Comparison of ENCODE assay signal across 12 cellular contexts in the genomic region with DNA sequence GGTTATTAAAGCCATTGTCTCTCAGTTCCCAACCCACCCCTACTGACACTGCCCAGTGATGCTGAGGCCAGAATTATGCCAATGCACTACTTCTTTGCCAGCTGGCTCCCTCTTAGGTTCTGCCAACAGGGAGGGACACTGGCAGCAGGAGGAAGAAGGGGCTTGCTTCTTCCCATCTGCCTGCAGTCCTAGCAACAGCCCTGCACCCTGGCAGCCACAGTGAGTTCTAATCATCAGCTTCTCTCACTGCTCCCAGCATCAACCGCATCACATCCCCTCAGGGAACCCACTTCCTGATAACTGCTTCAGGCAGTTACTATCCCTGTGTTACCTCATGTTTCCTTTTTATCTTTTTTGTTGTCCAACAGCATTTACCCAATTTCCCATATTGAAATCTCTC.
A peak's percentile ranks its signal among the peaks of the same experiment; 100 is the strongest.
DNase-seq lines count a peak whose midpoint lies in the region; ATAC-seq and TF ChIP-seq lines count a peak whose summit lies in the region.
"Had no signal": no experiment of that assay in that cellular context is flagged by ENCODE, and none has a peak within 500 bp of the region (broad histone marks: within the 10 kb centered on the region; RNA-seq: fewer than 3 reads in every experiment).

No MANE protein-coding gene starts in this region.

- no peaks in the 10 kb centered on the region for H3K27me3 Mint-ChIP-seq in CD4-positive, alpha-beta memory T cell
- H3K27me3 Mint-ChIP-seq in immature natural killer cell (ENCODE audit: low read depth in 3 of 3) (no peaks in the 10 kb centered on the region), mesothelial cell of epicardium (ENCODE audit: low read depth) (no peaks in the 10 kb centered on the region)

- no peaks in the 10 kb centered on the region for H3K9me3 ChIP-seq in CD4-positive, alpha-beta memory T cell (ENCODE audit: control insufficient read depth in 1 of 2, low read length in 2 of 2)
- H3K9me3 ChIP-seq: esophagus muscularis mucosa, left lung had no signal

- no peaks in the 10 kb centered on the region for H3K9me3 Mint-ChIP-seq in CD4-positive, alpha-beta memory T cell
- H3K9me3 Mint-ChIP-seq in immature natural killer cell (no peaks in the 10 kb centered on the region), mesothelial cell of epicardium (no peaks in the 10 kb centered on the region)

- no peak overlapping the region for H3K27ac ChIP-seq in CD4-positive, alpha-beta memory T cell (ENCODE audit: low read depth, low read length)
- H3K27ac ChIP-seq: esophagus muscularis mucosa had no signal

- H3K4me1 ChIP-seq in CD4-positive, alpha-beta memory T cell (ENCODE audit: insufficient read depth, low read length) = peaks cover 21% of the 10 kb centered on the region

- no peak overlapping the region for H3K4me3 ChIP-seq in CD4-positive, alpha-beta memory T cell (ENCODE audit: low read length in 2 of 2)
- no peak overlapping the region for H3K4me3 ChIP-seq in NB4 (ENCODE audit: low read depth, low read length)
- H3K4me3 ChIP-seq: esophagus muscularis mucosa, left lung had no signal

- DNase-seq in CD4-positive, alpha-beta memory T cell = peak in 4 of 5 donors; percentile 19 to 44 (median 29)
- peak; percentile 75 for DNase-seq in NB4 (ENCODE audit: low read depth)
- peak; percentile 4 for DNase-seq in activated T-helper 1 cell treated with Interleukin-2 at 50 U/mL for 16 hours (ENCODE audit: low read depth)
- DNase-seq in immature natural killer cell = peak; percentile 23 to 43 (median 42)
- no peak for DNase-seq in NCI-H748 treated with DMSO at 0.1 percent for 48 hours (lab: John Stamatoyannopoulos, UW)
- DNase-seq in mesothelial cell of epicardium (ENCODE audit: low spot score in 2 of 2, unreplicated experiment in 2 of 2) = no peak
- DNase-seq: left lung, NCI-H69, T-helper 9 cell had no signal

- H3K36me3 ChIP-seq in CD4-positive, alpha-beta memory T cell (ENCODE audit: insufficient read depth, low read length) = peaks cover 93% of the 10 kb centered on the region

- intact Hi-C loops in CD4-positive, alpha-beta memory T cell (cut with micrococcal nuclease) = no loop called here

- POLR2A ChIA-PET in CD4-positive, alpha-beta memory T cell (lab: Charles Lee; ENCODE audit: partially characterized antibody) = interaction anchor here (0.5 to 1.6 kb wide), 2 partner anchors 49 to 550 kb away, joined by 3 to 4 read pairs; no protein-coding TSS in a partner anchor

- TF ChIP-seq POLR2A in NB4 (IDR thresholded peaks at IDR 0.05; ENCODE audit: extremely low read depth, insufficient read length) = no peak

- peaks cover 84 to 99% of the 10 kb centered on the region in 2 donors for H3K36me3 Mint-ChIP-seq in CD4-positive, alpha-beta memory T cell
- H3K36me3 Mint-ChIP-seq in immature natural killer cell (peaks cover 32 to 75% (median 59%) of the 10 kb centered on the region in 3 donors), mesothelial cell of epicardium (peaks cover 60% of the 10 kb centered on the region)

- no peak for TF ChIP-seq CTCF in NB4 (IDR thresholded peaks at IDR 0.05; ENCODE audit: low read depth, low read length)
- no peak for TF ChIP-seq CTCF in mesothelial cell of epicardium (IDR thresholded peaks at IDR 0.05; ENCODE audit: unreplicated experiment)

- ATAC-seq in HG03108 (IDR thresholded peaks at IDR 0.05; ENCODE audit: unreplicated experiment) (no peak), HG02759 (IDR thresholded peaks at IDR 0.05; ENCODE audit: unreplicated experiment) (no peak)
- ATAC-seq: left lung had no signal

- CTCF ChIA-PET in CD4-positive, alpha-beta memory T cell (lab: Charles Lee; ENCODE audit: partially characterized antibody) = interaction anchor here (1.0 to 1.3 kb wide), 3 partner anchors 19 to 117 kb away, joined by 3 read pairs; no protein-coding TSS in a partner anchor

- H3K27ac Mint-ChIP-seq in CD4-positive, alpha-beta memory T cell = peak overlapping the region in 6 of 7 donors; percentile 33 to 85 (median 76)
- H3K27ac Mint-ChIP-seq in immature natural killer cell (peak overlapping the region; percentile 14 to 94 (median 79)), mesothelial cell of epicardium (no peak overlapping the region)

- no peaks in the 10 kb centered on the region for H3K27me3 ChIP-seq in CD4-positive, alpha-beta memory T cell (ENCODE audit: insufficient read depth, low read length)
- H3K27me3 ChIP-seq: esophagus muscularis mucosa, left lung had no signal

- peaks cover 0 to 31% (median 21%) of the 10 kb centered on the region in 4 donors for H3K4me1 Mint-ChIP-seq in CD4-positive, alpha-beta memory T cell
- peaks cover 31 to 43% of the 10 kb centered on the region in 2 donors for H3K4me1 Mint-ChIP-seq in immature natural killer cell
- no peaks in the 10 kb centered on the region for H3K4me1 Mint-ChIP-seq in mesothelial cell of epicardium

- peak overlapping the region in 6 of 8 donors; percentile 10 to 74 (median 54) for H3K4me3 Mint-ChIP-seq in CD4-positive, alpha-beta memory T cell
- H3K4me3 Mint-ChIP-seq in immature natural killer cell (peak overlapping the region in 4 of 5 donors; percentile 39 to 86 (median 47)), mesothelial cell of epicardium (no peak overlapping the region)

Comparison
In these comparisons a context has a peak if more than half of its experiments do, and no peak if none do; other contexts are left out.
1. DNase-seq: peak in CD4-positive, alpha-beta memory T cell (4 of 5), NB4 (single experiment), activated T-helper 1 cell treated with Interleukin-2 at 50 U/mL for 16 hours (single experiment) and immature natural killer cell (3 of 3); none in NCI-H748 treated with DMSO at 0.1 percent for 48 hours (single experiment) and mesothelial cell of epicardium (0 of 2).